24 cellular contexts compared by ENCODE assay signal in the genomic region with DNA sequence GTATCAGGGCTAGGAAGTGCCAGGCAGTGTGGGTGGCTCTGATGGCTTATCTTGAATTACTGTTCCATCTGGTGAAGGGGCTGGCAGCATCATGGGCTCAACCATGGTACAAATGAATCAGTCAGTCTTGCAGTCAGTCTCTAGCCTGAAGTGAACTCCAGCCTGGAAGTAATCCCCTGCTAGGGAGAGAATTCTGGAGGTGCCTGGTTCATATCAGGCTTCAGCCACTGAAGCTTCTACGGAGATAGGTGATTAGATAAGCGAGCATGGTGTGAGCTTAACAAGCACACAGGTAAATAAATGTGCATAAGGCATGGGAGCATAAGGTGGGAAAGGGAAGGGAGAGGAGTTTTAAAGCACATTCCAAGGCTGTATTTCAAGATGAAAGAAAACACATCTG.
"Had no signal": no experiment of that assay in that cellular context is flagged by ENCODE, and none has a peak within 500 bp of the region (broad histone marks: within the 10 kb centered on the region; RNA-seq: fewer than 3 reads in every experiment).

No MANE protein-coding gene starts in this region.

- H3K36me3 Mint-ChIP-seq: activated CD8-positive, alpha-beta memory T cell treated with anti-CD3 and anti-CD28 coated beads, Interleukin-2, amount 10 ng/mL, durations not matched to agents 7 days and 5 days; activated naive CD8-positive, alpha-beta T cell; brain had no signal

- H3K27me3 Mint-ChIP-seq: activated CD8-positive, alpha-beta memory T cell treated with anti-CD3 and anti-CD28 coated beads, Interleukin-2, amount 10 ng/mL, durations not matched to agents 7 days and 5 days; activated naive CD8-positive, alpha-beta T cell; central memory CD8-positive, alpha-beta T cell had no signal

- H3K27ac Mint-ChIP-seq: activated CD8-positive, alpha-beta memory T cell treated with anti-CD3 and anti-CD28 coated beads, Interleukin-2, amount 10 ng/mL, durations not matched to agents 7 days and 5 days; activated naive CD4-positive, alpha-beta T cell treated with anti-CD3 and anti-CD28 coated beads for 36 hours; activated naive CD8-positive, alpha-beta T cell; brain had no signal

- DNase-seq: activated CD4-positive, alpha-beta T cell treated with anti-CD3 and anti-CD28 coated beads for 4 hours; activated CD8-positive, alpha-beta memory T cell treated with anti-CD3 and anti-CD28 coated beads, Interleukin-2, amount 10 ng/mL, durations not matched to agents 7 days and 5 days; activated effector memory CD4-positive, alpha-beta T cell treated with anti-CD3 and anti-CD28 coated beads, Interleukin-2, amount 50 U/mL, for 16 hours; activated naive CD4-positive, alpha-beta T cell treated with anti-CD3 and anti-CD28 coated beads for 36 hours; activated T-cell treated with anti-CD3 and anti-CD28 coated beads, Interleukin-2, amount 50 U/mL, for 4 hours; amygdala; NCI-H1092; NCI-H1417; NCI-H1930; NCI-H2171; NCI-H2227 treated with DMSO at 0.1 percent for 48 hours; NCI-H446 treated with DMSO at 0.1 percent for 48 hours; NCI-H524 treated with DMSO at 0.1 percent for 48 hours; Peyer's patch; Right ventricle myocardium superior; SJCRH30; SK-N-SH; T-helper 1 cell had no signal

- H3K9me3 ChIP-seq: Peyer's patch, SJCRH30, SK-N-SH had no signal

- H3K27me3 ChIP-seq: Peyer's patch, SJCRH30 had no signal

- H3K4me2 ChIP-seq: KMS-11, SK-N-SH had no signal

- H3K36me3 ChIP-seq: Peyer's patch, SJCRH30 had no signal

- H3K4me3 Mint-ChIP-seq: activated CD8-positive, alpha-beta memory T cell treated with anti-CD3 and anti-CD28 coated beads, Interleukin-2, amount 10 ng/mL, durations not matched to agents 7 days and 5 days; activated naive CD4-positive, alpha-beta T cell treated with anti-CD3 and anti-CD28 coated beads for 36 hours; activated naive CD8-positive, alpha-beta T cell; activated T-cell treated with anti-CD3 and anti-CD28 coated beads, Interleukin-2, amount 50 U/mL, for 4 hours; brain; central memory CD8-positive, alpha-beta T cell had no signal

- H3K9ac ChIP-seq: KMS-11, SK-N-SH had no signal

- H3K4me3 ChIP-seq: Peyer's patch, SJCRH30 had no signal

- H3K4me1 Mint-ChIP-seq: activated CD8-positive, alpha-beta memory T cell treated with anti-CD3 and anti-CD28 coated beads, Interleukin-2, amount 10 ng/mL, durations not matched to agents 7 days and 5 days; brain; central memory CD8-positive, alpha-beta T cell had no signal

- ATAC-seq: activated CD8-positive, alpha-beta memory T cell treated with anti-CD3 and anti-CD28 coated beads, Interleukin-2, amount 10 ng/mL, durations not matched to agents 7 days and 5 days; activated T-cell treated with anti-CD3 and anti-CD28 coated beads, Interleukin-2, amount 50 U/mL, for 4 hours had no signal

- H3K27ac ChIP-seq: KMS-11, Peyer's patch, RWPE1, SJCRH30, VCaP had no signal

- H3K4me1 ChIP-seq: Peyer's patch, SJCRH30 had no signal
